Comparison of ENCODE assay signal across 26 cellular contexts in genomic region chr22:32771761-32772160, GRCh38. TPM values are rescaled to one million over a fixed set of nuclear protein-coding genes. Genes with fewer than 3 reads are reported as not detected.
"Had no signal": no experiment of that assay in that cellular context is flagged by ENCODE, and none has a peak within 500 bp of the region (broad histone marks: within the 10 kb centered on the region; RNA-seq: fewer than 3 reads in every experiment).

No MANE protein-coding gene starts in this region.

- H3K27ac ChIP-seq: colonic mucosa, esophagus muscularis mucosa, foreskin keratinocyte, gastroesophageal sphincter, ovary, psoas muscle, right lobe of liver, stomach, thyroid gland, vagina had no signal

- H3K36me3 ChIP-seq: colonic mucosa, esophagus muscularis mucosa, gastroesophageal sphincter, heart left ventricle, ovary, right lobe of liver, stomach, thyroid gland, vagina had no signal

- H3K27me3 ChIP-seq: colonic mucosa, esophagus muscularis mucosa, gastroesophageal sphincter, heart left ventricle, ovary, right lobe of liver, stomach, thyroid gland, vagina had no signal

- H3K27ac Mint-ChIP-seq: memory B cell; naive thymus-derived CD4-positive, alpha-beta T cell; nephron; stimulated activated effector memory CD8-positive, alpha-beta T cell treated with anti-CD3 and anti-CD28 coated beads, Interleukin-12 subunit alpha, Interleukin-12 subunit beta, amount 100 ng/mL, for 72 hours had no signal

- H3K4me1 ChIP-seq: colonic mucosa, esophagus muscularis mucosa, foreskin keratinocyte, gastroesophageal sphincter, psoas muscle, stomach, thyroid gland, vagina had no signal

- H3K4me3 Mint-ChIP-seq: memory B cell; naive thymus-derived CD4-positive, alpha-beta T cell; nephron; stimulated activated effector memory CD8-positive, alpha-beta T cell treated with anti-CD3 and anti-CD28 coated beads, Interleukin-12 subunit alpha, Interleukin-12 subunit beta, amount 100 ng/mL, for 72 hours had no signal

- H3K4me3 ChIP-seq: colonic mucosa, esophagus muscularis mucosa, gastroesophageal sphincter, heart left ventricle, lung, ovary, psoas muscle, right lobe of liver, stomach, thyroid gland, vagina had no signal

- ATAC-seq: foreskin keratinocyte; gastroesophageal sphincter; left colon; naive thymus-derived CD4-positive, alpha-beta T cell; psoas muscle; right lobe of liver; stimulated activated effector memory CD8-positive, alpha-beta T cell treated with anti-CD3 and anti-CD28 coated beads, Interleukin-12 subunit alpha, Interleukin-12 subunit beta, amount 100 ng/mL, for 72 hours had no signal

- DNase-seq: colonic mucosa; dermis blood vessel endothelial cell; effector memory CD4-positive, alpha-beta T cell; foreskin keratinocyte; heart left ventricle; hippocampal formation; left colon; naive thymus-derived CD4-positive, alpha-beta T cell; nucleus accumbens; ovary; posterior cingulate gyrus; psoas muscle; right lobe of liver; stimulated activated CD4-positive, alpha-beta T cell treated with anti-CD3 and anti-CD28 coated beads, Interleukin-2, amount 100 ng/mL, for 24 hours; stimulated activated CD4-positive, alpha-beta T cell treated with anti-CD3 and anti-CD28 coated beads, Interleukin-4, amount 100 ng/mL, for 24 hours; stimulated activated naive CD4-positive, alpha-beta T cell treated with Interleukin-2 at 50 U/mL for 16 hours; stomach; thyroid gland; trophoblast cell had no signal

- H3K4me1 Mint-ChIP-seq: memory B cell; naive thymus-derived CD4-positive, alpha-beta T cell; stimulated activated effector memory CD8-positive, alpha-beta T cell treated with anti-CD3 and anti-CD28 coated beads, Interleukin-12 subunit alpha, Interleukin-12 subunit beta, amount 100 ng/mL, for 72 hours had no signal

- H3K36me3 Mint-ChIP-seq: memory B cell; stimulated activated effector memory CD8-positive, alpha-beta T cell treated with anti-CD3 and anti-CD28 coated beads, Interleukin-12 subunit alpha, Interleukin-12 subunit beta, amount 100 ng/mL, for 72 hours had no signal

- H3K9me3 ChIP-seq: colonic mucosa, ovary, psoas muscle, right lobe of liver, thyroid gland, vagina had no signal

RNA-seq across cellular contexts. Expression of gene TIMP3, which starts 29.7 kb away (rescaled TPM):
- polyA plus RNA-seq: naive thymus-derived CD4-positive, alpha-beta T cell had no signal
